Comparison of ENCODE assay signal across 1 cellular context in the genomic region with DNA sequence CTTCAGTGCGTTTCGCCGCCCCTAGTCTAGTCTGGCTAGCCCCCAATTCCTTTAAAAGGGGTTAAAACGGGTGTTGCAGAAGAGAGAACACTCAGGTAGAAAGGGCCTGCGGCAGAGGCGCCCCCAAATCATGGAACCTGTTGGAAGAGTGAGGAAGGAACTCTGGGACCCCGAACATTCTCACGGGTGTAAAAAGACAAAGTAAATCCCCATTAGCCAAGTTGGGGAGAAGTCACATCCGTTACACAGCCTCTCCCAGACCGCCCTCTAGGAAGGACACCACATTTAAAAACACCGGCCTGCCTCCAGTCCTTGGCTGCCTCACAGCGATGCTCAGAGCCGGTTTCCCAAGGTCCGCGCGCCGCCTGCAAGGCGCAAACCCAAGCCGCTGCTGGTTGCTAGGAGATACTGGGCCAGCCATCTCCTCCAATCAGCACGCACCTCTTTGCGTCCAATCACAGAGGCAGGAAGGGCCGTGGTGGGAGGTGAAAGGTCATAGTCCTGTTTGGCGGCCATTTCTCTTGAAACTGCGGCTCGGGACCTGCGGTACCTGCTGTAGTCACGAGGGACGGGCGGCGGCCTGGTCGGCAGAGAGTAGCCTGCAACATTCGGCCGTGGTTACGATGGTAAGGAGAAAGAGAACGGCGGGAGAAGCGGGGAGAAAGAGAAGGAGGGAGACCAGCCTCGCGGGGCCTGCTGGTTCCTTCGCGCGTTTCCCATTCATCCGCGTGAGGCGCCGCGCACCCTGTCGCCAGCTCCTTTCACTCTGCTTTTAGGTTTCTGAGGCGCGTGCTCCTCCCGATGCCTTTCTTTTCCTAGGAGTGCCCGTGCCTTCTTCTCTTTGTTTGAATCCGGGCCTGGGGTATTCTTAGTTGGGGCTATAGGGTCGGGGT.
A peak's percentile ranks its signal among the peaks of the same experiment; 100 is the strongest.
TF ChIP-seq lines count a peak whose summit lies in the region.

A gene (plus strand): TSS at position 502 of the 893 bp plus-strand sequence. CDS start 122 bp downstream, at position 624.

TF ChIP-seq in HepG2, 621 proteins besides CTCF, POLR2A, EP300 and RAD21 (continued from another document and continues in another):
- TF ChIP-seq, protein P1, sequence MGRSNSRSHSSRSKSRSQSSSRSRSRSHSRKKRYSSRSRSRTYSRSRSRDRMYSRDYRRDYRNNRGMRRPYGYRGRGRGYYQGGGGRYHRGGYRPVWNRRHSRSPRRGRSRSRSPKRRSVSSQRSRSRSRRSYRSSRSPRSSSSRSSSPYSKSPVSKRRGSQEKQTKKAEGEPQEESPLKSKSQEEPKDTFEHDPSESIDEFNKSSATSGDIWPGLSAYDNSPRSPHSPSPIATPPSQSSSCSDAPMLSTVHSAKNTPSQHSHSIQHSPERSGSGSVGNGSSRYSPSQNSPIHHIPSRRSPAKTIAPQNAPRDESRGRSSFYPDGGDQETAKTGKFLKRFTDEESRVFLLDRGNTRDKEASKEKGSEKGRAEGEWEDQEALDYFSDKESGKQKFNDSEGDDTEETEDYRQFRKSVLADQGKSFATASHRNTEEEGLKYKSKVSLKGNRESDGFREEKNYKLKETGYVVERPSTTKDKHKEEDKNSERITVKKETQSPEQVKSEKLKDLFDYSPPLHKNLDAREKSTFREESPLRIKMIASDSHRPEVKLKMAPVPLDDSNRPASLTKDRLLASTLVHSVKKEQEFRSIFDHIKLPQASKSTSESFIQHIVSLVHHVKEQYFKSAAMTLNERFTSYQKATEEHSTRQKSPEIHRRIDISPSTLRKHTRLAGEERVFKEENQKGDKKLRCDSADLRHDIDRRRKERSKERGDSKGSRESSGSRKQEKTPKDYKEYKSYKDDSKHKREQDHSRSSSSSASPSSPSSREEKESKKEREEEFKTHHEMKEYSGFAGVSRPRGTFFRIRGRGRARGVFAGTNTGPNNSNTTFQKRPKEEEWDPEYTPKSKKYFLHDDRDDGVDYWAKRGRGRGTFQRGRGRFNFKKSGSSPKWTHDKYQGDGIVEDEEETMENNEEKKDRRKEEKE (IDR thresholded peaks at IDR 0.05): no peak
- TF ChIP-seq, protein P2, sequence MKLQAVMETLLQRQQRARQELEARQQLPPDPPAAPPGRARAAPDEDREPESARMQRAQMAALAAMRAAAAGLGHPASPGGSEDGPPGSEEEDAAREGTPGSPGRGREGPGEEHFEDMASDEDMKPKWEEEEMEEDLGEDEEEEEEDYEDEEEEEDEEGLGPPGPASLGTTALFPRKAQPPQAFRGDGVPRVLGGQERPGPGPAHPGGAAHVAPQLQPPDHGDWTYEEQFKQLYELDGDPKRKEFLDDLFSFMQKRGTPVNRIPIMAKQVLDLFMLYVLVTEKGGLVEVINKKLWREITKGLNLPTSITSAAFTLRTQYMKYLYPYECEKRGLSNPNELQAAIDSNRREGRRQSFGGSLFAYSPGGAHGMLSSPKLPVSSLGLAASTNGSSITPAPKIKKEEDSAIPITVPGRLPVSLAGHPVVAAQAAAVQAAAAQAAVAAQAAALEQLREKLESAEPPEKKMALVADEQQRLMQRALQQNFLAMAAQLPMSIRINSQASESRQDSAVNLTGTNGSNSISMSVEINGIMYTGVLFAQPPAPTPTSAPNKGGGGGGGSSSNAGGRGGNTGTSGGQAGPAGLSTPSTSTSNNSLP (IDR thresholded peaks at IDR 0.05; ENCODE audit: low read depth, low read length): no peak
- TF ChIP-seq, protein P3, sequence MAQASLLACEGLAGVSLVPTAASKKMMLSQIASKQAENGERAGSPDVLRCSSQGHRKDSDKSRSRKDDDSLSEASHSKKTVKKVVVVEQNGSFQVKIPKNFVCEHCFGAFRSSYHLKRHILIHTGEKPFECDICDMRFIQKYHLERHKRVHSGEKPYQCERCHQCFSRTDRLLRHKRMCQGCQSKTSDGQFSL (CRISPR knock-in tag; IDR thresholded peaks at IDR 0.05): no peak
- TF ChIP-seq REL (CRISPR knock-in tag; conservative IDR thresholded peaks at IDR 0.05): no peak
- TF ChIP-seq, protein P4, sequence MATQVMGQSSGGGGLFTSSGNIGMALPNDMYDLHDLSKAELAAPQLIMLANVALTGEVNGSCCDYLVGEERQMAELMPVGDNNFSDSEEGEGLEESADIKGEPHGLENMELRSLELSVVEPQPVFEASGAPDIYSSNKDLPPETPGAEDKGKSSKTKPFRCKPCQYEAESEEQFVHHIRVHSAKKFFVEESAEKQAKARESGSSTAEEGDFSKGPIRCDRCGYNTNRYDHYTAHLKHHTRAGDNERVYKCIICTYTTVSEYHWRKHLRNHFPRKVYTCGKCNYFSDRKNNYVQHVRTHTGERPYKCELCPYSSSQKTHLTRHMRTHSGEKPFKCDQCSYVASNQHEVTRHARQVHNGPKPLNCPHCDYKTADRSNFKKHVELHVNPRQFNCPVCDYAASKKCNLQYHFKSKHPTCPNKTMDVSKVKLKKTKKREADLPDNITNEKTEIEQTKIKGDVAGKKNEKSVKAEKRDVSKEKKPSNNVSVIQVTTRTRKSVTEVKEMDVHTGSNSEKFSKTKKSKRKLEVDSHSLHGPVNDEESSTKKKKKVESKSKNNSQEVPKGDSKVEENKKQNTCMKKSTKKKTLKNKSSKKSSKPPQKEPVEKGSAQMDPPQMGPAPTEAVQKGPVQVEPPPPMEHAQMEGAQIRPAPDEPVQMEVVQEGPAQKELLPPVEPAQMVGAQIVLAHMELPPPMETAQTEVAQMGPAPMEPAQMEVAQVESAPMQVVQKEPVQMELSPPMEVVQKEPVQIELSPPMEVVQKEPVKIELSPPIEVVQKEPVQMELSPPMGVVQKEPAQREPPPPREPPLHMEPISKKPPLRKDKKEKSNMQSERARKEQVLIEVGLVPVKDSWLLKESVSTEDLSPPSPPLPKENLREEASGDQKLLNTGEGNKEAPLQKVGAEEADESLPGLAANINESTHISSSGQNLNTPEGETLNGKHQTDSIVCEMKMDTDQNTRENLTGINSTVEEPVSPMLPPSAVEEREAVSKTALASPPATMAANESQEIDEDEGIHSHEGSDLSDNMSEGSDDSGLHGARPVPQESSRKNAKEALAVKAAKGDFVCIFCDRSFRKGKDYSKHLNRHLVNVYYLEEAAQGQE (IDR thresholded peaks at IDR 0.05; ENCODE audit: borderline replicate concordance in 1 of 2, low read depth in 1 of 2, low read length in 2 of 2): no peak
- no peak for TF ChIP-seq MZF1 (CRISPR knock-in tag; IDR thresholded peaks at IDR 0.05; ENCODE audit: borderline replicate concordance)
- no peak for TF ChIP-seq ZNF569 (CRISPR knock-in tag; IDR thresholded peaks at IDR 0.05; ENCODE audit: borderline replicate concordance)
- TF ChIP-seq SAP130 (CRISPR knock-in tag; IDR thresholded peaks at IDR 0.05; ENCODE audit: low read depth): peak; percentile 99
- TF ChIP-seq, protein P5, sequence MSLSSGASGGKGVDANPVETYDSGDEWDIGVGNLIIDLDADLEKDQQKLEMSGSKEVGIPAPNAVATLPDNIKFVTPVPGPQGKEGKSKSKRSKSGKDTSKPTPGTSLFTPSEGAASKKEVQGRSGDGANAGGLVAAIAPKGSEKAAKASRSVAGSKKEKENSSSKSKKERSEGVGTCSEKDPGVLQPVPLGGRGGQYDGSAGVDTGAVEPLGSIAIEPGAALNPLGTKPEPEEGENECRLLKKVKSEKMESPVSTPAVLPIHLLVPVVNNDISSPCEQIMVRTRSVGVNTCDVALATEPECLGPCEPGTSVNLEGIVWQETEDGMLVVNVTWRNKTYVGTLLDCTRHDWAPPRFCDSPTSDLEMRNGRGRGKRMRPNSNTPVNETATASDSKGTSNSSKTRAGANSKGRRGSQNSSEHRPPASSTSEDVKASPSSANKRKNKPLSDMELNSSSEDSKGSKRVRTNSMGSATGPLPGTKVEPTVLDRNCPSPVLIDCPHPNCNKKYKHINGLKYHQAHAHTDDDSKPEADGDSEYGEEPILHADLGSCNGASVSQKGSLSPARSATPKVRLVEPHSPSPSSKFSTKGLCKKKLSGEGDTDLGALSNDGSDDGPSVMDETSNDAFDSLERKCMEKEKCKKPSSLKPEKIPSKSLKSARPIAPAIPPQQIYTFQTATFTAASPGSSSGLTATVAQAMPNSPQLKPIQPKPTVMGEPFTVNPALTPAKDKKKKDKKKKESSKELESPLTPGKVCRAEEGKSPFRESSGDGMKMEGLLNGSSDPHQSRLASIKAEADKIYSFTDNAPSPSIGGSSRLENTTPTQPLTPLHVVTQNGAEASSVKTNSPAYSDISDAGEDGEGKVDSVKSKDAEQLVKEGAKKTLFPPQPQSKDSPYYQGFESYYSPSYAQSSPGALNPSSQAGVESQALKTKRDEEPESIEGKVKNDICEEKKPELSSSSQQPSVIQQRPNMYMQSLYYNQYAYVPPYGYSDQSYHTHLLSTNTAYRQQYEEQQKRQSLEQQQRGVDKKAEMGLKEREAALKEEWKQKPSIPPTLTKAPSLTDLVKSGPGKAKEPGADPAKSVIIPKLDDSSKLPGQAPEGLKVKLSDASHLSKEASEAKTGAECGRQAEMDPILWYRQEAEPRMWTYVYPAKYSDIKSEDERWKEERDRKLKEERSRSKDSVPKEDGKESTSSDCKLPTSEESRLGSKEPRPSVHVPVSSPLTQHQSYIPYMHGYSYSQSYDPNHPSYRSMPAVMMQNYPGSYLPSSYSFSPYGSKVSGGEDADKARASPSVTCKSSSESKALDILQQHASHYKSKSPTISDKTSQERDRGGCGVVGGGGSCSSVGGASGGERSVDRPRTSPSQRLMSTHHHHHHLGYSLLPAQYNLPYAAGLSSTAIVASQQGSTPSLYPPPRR (CRISPR knock-in tag; IDR thresholded peaks at IDR 0.05; ENCODE audit: borderline replicate concordance): 0 out of 2 replicates have a peak, but pooled peaks have one; percentile 29
- TF ChIP-seq, protein P6, sequence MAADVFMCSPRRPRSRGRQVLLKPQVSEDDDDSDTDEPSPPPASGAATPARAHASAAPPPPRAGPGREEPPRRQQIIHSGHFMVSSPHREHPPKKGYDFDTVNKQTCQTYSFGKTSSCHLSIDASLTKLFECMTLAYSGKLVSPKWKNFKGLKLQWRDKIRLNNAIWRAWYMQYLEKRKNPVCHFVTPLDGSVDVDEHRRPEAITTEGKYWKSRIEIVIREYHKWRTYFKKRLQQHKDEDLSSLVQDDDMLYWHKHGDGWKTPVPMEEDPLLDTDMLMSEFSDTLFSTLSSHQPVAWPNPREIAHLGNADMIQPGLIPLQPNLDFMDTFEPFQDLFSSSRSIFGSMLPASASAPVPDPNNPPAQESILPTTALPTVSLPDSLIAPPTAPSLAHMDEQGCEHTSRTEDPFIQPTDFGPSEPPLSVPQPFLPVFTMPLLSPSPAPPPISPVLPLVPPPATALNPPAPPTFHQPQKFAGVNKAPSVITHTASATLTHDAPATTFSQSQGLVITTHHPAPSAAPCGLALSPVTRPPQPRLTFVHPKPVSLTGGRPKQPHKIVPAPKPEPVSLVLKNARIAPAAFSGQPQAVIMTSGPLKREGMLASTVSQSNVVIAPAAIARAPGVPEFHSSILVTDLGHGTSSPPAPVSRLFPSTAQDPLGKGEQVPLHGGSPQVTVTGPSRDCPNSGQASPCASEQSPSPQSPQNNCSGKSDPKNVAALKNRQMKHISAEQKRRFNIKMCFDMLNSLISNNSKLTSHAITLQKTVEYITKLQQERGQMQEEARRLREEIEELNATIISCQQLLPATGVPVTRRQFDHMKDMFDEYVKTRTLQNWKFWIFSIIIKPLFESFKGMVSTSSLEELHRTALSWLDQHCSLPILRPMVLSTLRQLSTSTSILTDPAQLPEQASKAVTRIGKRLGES (CRISPR knock-in tag; IDR thresholded peaks at IDR 0.05; ENCODE audit: borderline replicate concordance): 0 out of 2 replicates have a peak, but pooled peaks have one; percentile 65
- peak; percentile 29; the same call in 1 of the 2 replicates for TF ChIP-seq MIXL1 (CRISPR knock-in tag; IDR thresholded peaks at IDR 0.05)
- no peak for TF ChIP-seq ZKSCAN1 (IDR thresholded peaks at IDR 0.05; ENCODE audit: low read length)
- TF ChIP-seq, protein P7, sequence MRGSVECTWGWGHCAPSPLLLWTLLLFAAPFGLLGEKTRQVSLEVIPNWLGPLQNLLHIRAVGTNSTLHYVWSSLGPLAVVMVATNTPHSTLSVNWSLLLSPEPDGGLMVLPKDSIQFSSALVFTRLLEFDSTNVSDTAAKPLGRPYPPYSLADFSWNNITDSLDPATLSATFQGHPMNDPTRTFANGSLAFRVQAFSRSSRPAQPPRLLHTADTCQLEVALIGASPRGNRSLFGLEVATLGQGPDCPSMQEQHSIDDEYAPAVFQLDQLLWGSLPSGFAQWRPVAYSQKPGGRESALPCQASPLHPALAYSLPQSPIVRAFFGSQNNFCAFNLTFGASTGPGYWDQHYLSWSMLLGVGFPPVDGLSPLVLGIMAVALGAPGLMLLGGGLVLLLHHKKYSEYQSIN (CRISPR knock-in tag; IDR thresholded peaks at IDR 0.05; ENCODE audit: borderline replicate concordance): no peak
- 0 out of 2 replicates have a peak, but pooled peaks have one; percentile 26 for TF ChIP-seq ZNF550 (CRISPR knock-in tag; IDR thresholded peaks at IDR 0.05; ENCODE audit: borderline replicate concordance)
- TF ChIP-seq ZFYVE20 (CRISPR knock-in tag; IDR thresholded peaks at IDR 0.05; ENCODE audit: borderline replicate concordance, low read depth): no peak
- 0 out of 2 replicates have a peak, but pooled peaks have one; percentile 38 for TF ChIP-seq ZNF337 (CRISPR knock-in tag; IDR thresholded peaks at IDR 0.05; ENCODE audit: borderline replicate concordance, low read depth)
- no peak for TF ChIP-seq RCOR2 (CRISPR knock-in tag; IDR thresholded peaks at IDR 0.05)
- TF ChIP-seq ZNF749 (CRISPR knock-in tag; IDR thresholded peaks at IDR 0.05; ENCODE audit: borderline replicate concordance): no peak
- TF ChIP-seq CBFB (CRISPR knock-in tag; IDR thresholded peaks at IDR 0.05): peak; percentile 22; the same call in 1 of the 2 replicates
- TF ChIP-seq ZMYM3 (CRISPR knock-in tag; IDR thresholded peaks at IDR 0.05): peak; percentile 47; the same call in 1 of the 2 replicates
- TF ChIP-seq, protein P8, sequence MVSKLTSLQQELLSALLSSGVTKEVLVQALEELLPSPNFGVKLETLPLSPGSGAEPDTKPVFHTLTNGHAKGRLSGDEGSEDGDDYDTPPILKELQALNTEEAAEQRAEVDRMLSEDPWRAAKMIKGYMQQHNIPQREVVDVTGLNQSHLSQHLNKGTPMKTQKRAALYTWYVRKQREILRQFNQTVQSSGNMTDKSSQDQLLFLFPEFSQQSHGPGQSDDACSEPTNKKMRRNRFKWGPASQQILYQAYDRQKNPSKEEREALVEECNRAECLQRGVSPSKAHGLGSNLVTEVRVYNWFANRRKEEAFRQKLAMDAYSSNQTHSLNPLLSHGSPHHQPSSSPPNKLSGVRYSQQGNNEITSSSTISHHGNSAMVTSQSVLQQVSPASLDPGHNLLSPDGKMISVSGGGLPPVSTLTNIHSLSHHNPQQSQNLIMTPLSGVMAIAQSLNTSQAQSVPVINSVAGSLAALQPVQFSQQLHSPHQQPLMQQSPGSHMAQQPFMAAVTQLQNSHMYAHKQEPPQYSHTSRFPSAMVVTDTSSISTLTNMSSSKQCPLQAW (CRISPR knock-in tag; IDR thresholded peaks at IDR 0.05): peak; percentile 77
- no peak; the same call in 1 of the 2 replicates for TF ChIP-seq ZNF782 (CRISPR knock-in tag; IDR thresholded peaks at IDR 0.05; ENCODE audit: borderline replicate concordance)
- no peak; the same call in 1 of the 2 replicates for TF ChIP-seq ZKSCAN8 (CRISPR knock-in tag; IDR thresholded peaks at IDR 0.05; ENCODE audit: borderline replicate concordance)
- TF ChIP-seq, protein P9, sequence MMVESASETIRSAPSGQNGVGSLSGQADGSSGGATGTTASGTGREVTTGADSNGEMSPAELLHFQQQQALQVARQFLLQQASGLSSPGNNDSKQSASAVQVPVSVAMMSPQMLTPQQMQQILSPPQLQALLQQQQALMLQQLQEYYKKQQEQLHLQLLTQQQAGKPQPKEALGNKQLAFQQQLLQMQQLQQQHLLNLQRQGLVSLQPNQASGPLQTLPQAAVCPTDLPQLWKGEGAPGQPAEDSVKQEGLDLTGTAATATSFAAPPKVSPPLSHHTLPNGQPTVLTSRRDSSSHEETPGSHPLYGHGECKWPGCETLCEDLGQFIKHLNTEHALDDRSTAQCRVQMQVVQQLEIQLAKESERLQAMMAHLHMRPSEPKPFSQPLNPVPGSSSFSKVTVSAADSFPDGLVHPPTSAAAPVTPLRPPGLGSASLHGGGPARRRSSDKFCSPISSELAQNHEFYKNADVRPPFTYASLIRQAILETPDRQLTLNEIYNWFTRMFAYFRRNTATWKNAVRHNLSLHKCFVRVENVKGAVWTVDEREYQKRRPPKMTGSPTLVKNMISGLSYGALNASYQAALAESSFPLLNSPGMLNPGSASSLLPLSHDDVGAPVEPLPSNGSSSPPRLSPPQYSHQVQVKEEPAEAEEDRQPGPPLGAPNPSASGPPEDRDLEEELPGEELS (CRISPR knock-in tag; IDR thresholded peaks at IDR 0.05): peak; percentile 30; the same call in 1 of the 2 replicates
- no peak for TF ChIP-seq CHD4 (IDR thresholded peaks at IDR 0.05; ENCODE audit: borderline replicate concordance, low read length)
